1 cellular context compared by ENCODE assay signal in the genomic region with DNA sequence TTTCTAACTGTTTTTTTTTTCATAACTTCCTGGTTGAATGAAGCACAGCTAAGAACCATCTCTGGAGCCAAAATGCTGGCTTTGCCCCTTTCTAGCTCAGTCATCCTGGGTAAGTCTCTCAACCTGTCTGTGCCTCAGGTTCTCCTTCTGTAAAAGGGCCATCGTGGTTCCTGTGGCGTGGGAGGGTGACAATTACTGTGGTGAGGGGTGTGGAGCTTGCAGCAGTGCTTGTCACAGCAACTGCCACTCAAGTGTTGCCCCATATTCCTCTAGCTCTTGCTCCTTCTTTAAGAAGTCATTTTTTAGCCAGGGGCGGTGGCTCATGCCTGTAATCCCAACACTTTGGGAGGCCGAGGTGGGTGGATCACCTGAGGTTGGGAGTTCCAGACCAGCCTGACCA.
TF ChIP-seq lines count a peak whose summit lies in the region.

No MANE protein-coding gene starts in this region.

TF ChIP-seq in K562, 482 proteins besides CTCF, POLR2A, EP300 and RAD21:
- peak; percentile 45 for TF ChIP-seq PKNOX1 (IDR thresholded peaks at IDR 0.05)
- no peak for TF ChIP-seq ZNF431 (CRISPR knock-in tag; IDR thresholded peaks at IDR 0.05)
- no peak for TF ChIP-seq DMBX1 (CRISPR knock-in tag; IDR thresholded peaks at IDR 0.05; ENCODE audit: borderline replicate concordance)
